14 cellular contexts compared by ENCODE assay signal in the genomic region with DNA sequence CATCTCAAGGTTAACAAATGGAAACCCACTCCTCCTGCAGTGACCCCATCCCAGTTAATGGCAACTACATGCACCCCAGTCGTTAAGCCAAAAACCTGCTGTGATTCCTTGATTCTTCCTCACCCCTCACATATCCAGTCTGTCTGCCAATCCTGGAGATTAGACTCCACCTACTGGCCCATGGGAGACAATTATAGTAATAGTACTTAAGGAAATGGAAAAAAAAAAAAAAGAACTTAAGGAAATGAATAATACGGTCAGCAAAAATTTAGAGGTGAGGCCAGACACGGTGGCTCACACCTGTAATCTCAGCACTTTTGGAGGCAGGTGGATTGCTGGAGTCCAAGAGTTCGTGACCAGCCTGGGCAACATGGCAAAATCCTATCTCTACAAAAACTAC. TPM values are rescaled to one million over a fixed set of nuclear protein-coding genes. Genes with fewer than 3 reads are reported as not detected.
DNase-seq lines count a peak whose midpoint lies in the region; ATAC-seq lines count a peak whose summit lies in the region.
"Had no signal": no experiment of that assay in that cellular context is flagged by ENCODE, and none has a peak within 500 bp of the region (broad histone marks: within the 10 kb centered on the region; RNA-seq: fewer than 3 reads in every experiment).

No MANE protein-coding gene starts in this region.

- H3K36me3 Mint-ChIP-seq in stimulated activated naive CD8-positive, alpha-beta T cell treated with anti-CD3 and anti-CD28 coated beads, Interleukin-15, Interleukin-2, amounts not matched to agents 100 ng/mL and 50 ng/mL, for 24 hours (ENCODE audit: low read depth) = peaks cover 57% of the 10 kb centered on the region
- peaks cover 51% of the 10 kb centered on the region for H3K36me3 Mint-ChIP-seq in activated CD8-positive, alpha-beta T cell treated with anti-CD3 and anti-CD28 coated beads, Interleukin-2, amount 10 ng/mL, durations not matched to agents 7 days and 5 days (ENCODE audit: low read depth)

- ATAC-seq in stimulated activated naive CD8-positive, alpha-beta T cell treated with anti-CD3 and anti-CD28 coated beads, Interleukin-15, amount 100 ng/mL, for 72 hours = no peak
- ATAC-seq in activated CD8-positive, alpha-beta T cell treated with anti-CD3 and anti-CD28 coated beads, Interleukin-2, amount 10 ng/mL, durations not matched to agents 7 days and 5 days = no peak
- ATAC-seq in GM21447 (IDR thresholded peaks at IDR 0.05; ENCODE audit: unreplicated experiment) = no peak

- peak overlapping the region; percentile 86 for H3K27ac Mint-ChIP-seq in stimulated activated naive CD8-positive, alpha-beta T cell treated with anti-CD3 and anti-CD28 coated beads, Interleukin-15, Interleukin-2, amounts not matched to agents 100 ng/mL and 50 ng/mL, for 24 hours
- peak overlapping the region in 1 of 2 donors; percentile 28 for H3K27ac Mint-ChIP-seq in stimulated activated naive CD8-positive, alpha-beta T cell treated with anti-CD3 and anti-CD28 coated beads, Interleukin-15, amount 100 ng/mL, for 72 hours
- H3K27ac Mint-ChIP-seq in activated CD8-positive, alpha-beta T cell treated with anti-CD3 and anti-CD28 coated beads, Interleukin-2, amount 10 ng/mL, durations not matched to agents 7 days and 5 days = peak overlapping the region; percentile 82

- DNase-seq in stimulated activated naive CD8-positive, alpha-beta T cell treated with anti-CD3 and anti-CD28 coated beads, Interleukin-15, amount 100 ng/mL, for 72 hours = no peak
- DNase-seq in activated CD8-positive, alpha-beta T cell treated with anti-CD3 and anti-CD28 coated beads, Interleukin-2, amount 10 ng/mL, durations not matched to agents 7 days and 5 days = no peak
- peak; percentile 17 for DNase-seq in fibroblast of peridontal ligament (ENCODE audit: extremely low read depth)
- no peak for DNase-seq in retina
- DNase-seq in NCI-H1930 (lab: John Stamatoyannopoulos, UW) = no peak
- DNase-seq in iPS-NIHi11 (ENCODE audit: low spot score) = no peak
- DNase-seq: heart right ventricle, Karpas-422, midbrain, upper lobe of left lung had no signal

- POLR2A ChIA-PET in activated CD8-positive, alpha-beta T cell treated with anti-CD3 and anti-CD28 coated beads, Interleukin-2, amount 10 ng/mL, durations not matched to agents 7 days and 5 days (lab: Charles Lee) = no interaction called here

- H3K4me3 Mint-ChIP-seq in stimulated activated naive CD8-positive, alpha-beta T cell treated with anti-CD3 and anti-CD28 coated beads, Interleukin-15, Interleukin-2, amounts not matched to agents 100 ng/mL and 50 ng/mL, for 24 hours = no peak overlapping the region
- H3K4me3 Mint-ChIP-seq in stimulated activated naive CD8-positive, alpha-beta T cell treated with anti-CD3 and anti-CD28 coated beads, Interleukin-15, amount 100 ng/mL, for 72 hours = no peak overlapping the region
- H3K4me3 Mint-ChIP-seq in activated CD8-positive, alpha-beta T cell treated with anti-CD3 and anti-CD28 coated beads, Interleukin-2, amount 10 ng/mL, durations not matched to agents 7 days and 5 days = no peak overlapping the region

- H3K4me1 Mint-ChIP-seq in stimulated activated naive CD8-positive, alpha-beta T cell treated with anti-CD3 and anti-CD28 coated beads, Interleukin-15, Interleukin-2, amounts not matched to agents 100 ng/mL and 50 ng/mL, for 24 hours (ENCODE audit: low read depth) = peaks cover 38% of the 10 kb centered on the region
- H3K4me1 Mint-ChIP-seq in stimulated activated naive CD8-positive, alpha-beta T cell treated with anti-CD3 and anti-CD28 coated beads, Interleukin-15, amount 100 ng/mL, for 72 hours = peaks cover 27% of the 10 kb centered on the region
- H3K4me1 Mint-ChIP-seq in activated CD8-positive, alpha-beta T cell treated with anti-CD3 and anti-CD28 coated beads, Interleukin-2, amount 10 ng/mL, durations not matched to agents 7 days and 5 days (ENCODE audit: low read depth) = peaks cover 34% of the 10 kb centered on the region

- H3K9me3 Mint-ChIP-seq in stimulated activated naive CD8-positive, alpha-beta T cell treated with anti-CD3 and anti-CD28 coated beads, Interleukin-15, Interleukin-2, amounts not matched to agents 100 ng/mL and 50 ng/mL, for 24 hours = no peaks in the 10 kb centered on the region
- no peaks in the 10 kb centered on the region for H3K9me3 Mint-ChIP-seq in stimulated activated naive CD8-positive, alpha-beta T cell treated with anti-CD3 and anti-CD28 coated beads, Interleukin-15, amount 100 ng/mL, for 72 hours
- H3K9me3 Mint-ChIP-seq in activated CD8-positive, alpha-beta T cell treated with anti-CD3 and anti-CD28 coated beads, Interleukin-2, amount 10 ng/mL, durations not matched to agents 7 days and 5 days (ENCODE audit: insufficient read depth) = no peaks in the 10 kb centered on the region

- CTCF ChIA-PET in activated CD8-positive, alpha-beta T cell treated with anti-CD3 and anti-CD28 coated beads, Interleukin-2, amount 10 ng/mL, durations not matched to agents 7 days and 5 days (lab: Charles Lee) = interaction anchor here (1.3 kb wide), 1 partner anchor 60 kb away, joined by 3 read pairs; no protein-coding TSS in a partner anchor

- H3K27me3 Mint-ChIP-seq in stimulated activated naive CD8-positive, alpha-beta T cell treated with anti-CD3 and anti-CD28 coated beads, Interleukin-15, Interleukin-2, amounts not matched to agents 100 ng/mL and 50 ng/mL, for 24 hours = no peaks in the 10 kb centered on the region
- H3K27me3 Mint-ChIP-seq in stimulated activated naive CD8-positive, alpha-beta T cell treated with anti-CD3 and anti-CD28 coated beads, Interleukin-15, amount 100 ng/mL, for 72 hours = no peaks in the 10 kb centered on the region
- H3K27me3 Mint-ChIP-seq in activated CD8-positive, alpha-beta T cell treated with anti-CD3 and anti-CD28 coated beads, Interleukin-2, amount 10 ng/mL, durations not matched to agents 7 days and 5 days (ENCODE audit: low read depth) = no peaks in the 10 kb centered on the region

RNA-seq across cellular contexts. Expression of a gene that starts 7.0 kb away (rescaled TPM):
- 10 to 100 TPM; 39.8 to 43.6 TPM for total RNA-seq in activated CD8-positive, alpha-beta T cell treated with anti-CD3 and anti-CD28 coated beads, Interleukin-2, amount 10 ng/mL, durations not matched to agents 7 days and 5 days

RNA-seq across cellular contexts. Expression of a gene that starts 7.8 kb away (rescaled TPM):
- total RNA-seq in activated CD8-positive, alpha-beta T cell treated with anti-CD3 and anti-CD28 coated beads, Interleukin-2, amount 10 ng/mL, durations not matched to agents 7 days and 5 days = not detected
- total RNA-seq: H1, heart right ventricle, right atrium auricular region had no signal

RNA-seq across cellular contexts. Expression of a gene that starts 32.5 kb away (rescaled TPM):
- 10 to 100 TPM; 36.5 to 41.7 TPM for total RNA-seq in activated CD8-positive, alpha-beta T cell treated with anti-CD3 and anti-CD28 coated beads, Interleukin-2, amount 10 ng/mL, durations not matched to agents 7 days and 5 days

RNA-seq across cellular contexts. Expression of a gene that starts 55.4 kb away (rescaled TPM):
- 10 to 100 TPM; 22.8 to 23.0 TPM for total RNA-seq in activated CD8-positive, alpha-beta T cell treated with anti-CD3 and anti-CD28 coated beads, Interleukin-2, amount 10 ng/mL, durations not matched to agents 7 days and 5 days

RNA-seq across cellular contexts. Expression of a gene that starts 55.8 kb away (rescaled TPM):
- 1 to 10 TPM; 2.2 to 2.8 TPM for total RNA-seq in activated CD8-positive, alpha-beta T cell treated with anti-CD3 and anti-CD28 coated beads, Interleukin-2, amount 10 ng/mL, durations not matched to agents 7 days and 5 days
